ENCODE assay signal across 15 cellular contexts in the genomic region with DNA sequence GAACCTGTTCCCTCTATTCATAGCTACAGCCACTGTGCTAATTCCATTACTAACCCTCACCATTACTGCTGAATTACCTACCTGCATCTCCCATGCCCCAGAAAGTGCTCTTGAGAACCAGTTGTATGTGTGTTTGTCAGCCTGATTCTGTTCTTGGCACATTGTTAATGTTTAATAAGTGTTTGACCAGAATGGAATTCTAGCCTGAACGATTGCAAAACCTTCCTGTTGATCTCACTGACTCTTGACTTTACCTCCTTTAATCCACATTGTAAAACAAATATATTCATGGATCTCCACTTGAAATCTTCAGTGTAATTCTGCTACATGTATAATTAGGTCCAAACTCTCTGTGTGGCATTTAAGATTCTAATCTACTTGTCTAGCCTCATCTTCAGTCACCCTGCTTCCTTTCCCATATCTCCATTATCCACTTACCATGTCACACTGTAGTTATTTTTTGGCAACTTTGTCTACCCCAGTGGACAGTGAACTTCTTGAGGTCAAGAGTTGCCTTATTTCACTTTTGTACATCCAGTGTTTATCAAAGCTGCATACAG. TPM values are rescaled to one million over a fixed set of nuclear protein-coding genes. Genes with fewer than 3 reads are reported as not detected.
A peak's percentile ranks its signal among the peaks of the same experiment; 100 is the strongest.
DNase-seq lines count a peak whose midpoint lies in the region; ATAC-seq, FAIRE-seq and TF ChIP-seq lines count a peak whose summit lies in the region.
"Had no signal": no experiment of that assay in that cellular context is flagged by ENCODE, and none has a peak within 500 bp of the region (broad histone marks: within the 10 kb centered on the region; RNA-seq: fewer than 3 reads in every experiment).

No MANE protein-coding gene starts in this region.

- H3K36me3 ChIP-seq in K562 (ENCODE audit: control insufficient read depth, insufficient read depth, low read length): no peaks in the 10 kb centered on the region
- no peaks in the 10 kb centered on the region for H3K36me3 ChIP-seq in hepatocyte (replicated peaks; ENCODE audit: insufficient read depth, low read depth)

- in situ Hi-C loops in K562 (cut with MboI): no loop called here

- H3K4me3 ChIP-seq in K562 (no peak overlapping the region), hepatocyte (no peak overlapping the region)

- H3K27ac ChIP-seq in K562 (ENCODE audit: extremely low read depth, low read depth, low read length): no peak overlapping the region
- H3K27ac ChIP-seq in hepatocyte: peak overlapping the region; percentile 34

- no peak overlapping the region for H3K9ac ChIP-seq in K562 (ENCODE audit: insufficient read depth in 1 of 2, low read depth in 2 of 2, low read length in 2 of 2)

- no peaks in the 10 kb centered on the region for H3K9me2 ChIP-seq in hepatocyte (replicated peaks; ENCODE audit: insufficient read depth)

- H3K4me1 ChIP-seq in K562 (replicated peaks in 1 of 2; ENCODE audit: control insufficient read depth in 2 of 2, insufficient read depth in 2 of 2, low read length in 2 of 2) (peaks cover 3 to 4% of the 10 kb centered on the region in 2 experiments; a peak in 1 of 5 replicates), hepatocyte (ENCODE audit: insufficient read depth) (peaks cover 3% of the 10 kb centered on the region)

- POLR2A ChIA-PET in K562 (lab: Yijun Ruan, JAX): no interaction called here

- H2AFZ ChIP-seq in K562 (ENCODE audit: low read depth, low read length) (no peak overlapping the region), hepatocyte (no peak overlapping the region)

- CTCF ChIA-PET in K562 (lab: Yijun Ruan, JAX; ENCODE audit: low intra/inter-chr PET ratio): no interaction called here

- no peak overlapping the region for H3K4me2 ChIP-seq in K562 (ENCODE audit: insufficient read depth, low read length)
- peak overlapping the region; percentile 19 for H3K4me2 ChIP-seq in hepatocyte

- 23% methylated on average over 1 of the region's 1 CpG for WGBS in K562 (ENCODE audit: insufficient coverage, low coverage, missing lambda C conversion rate)
- WGBS in hepatocyte (ENCODE audit: low lambda C conversion rate, missing lambda C conversion rate): 25% methylated on average over 1 of the region's 1 CpG

- H3K9me1 ChIP-seq in K562 (ENCODE audit: control insufficient read depth, insufficient read depth, low read length): no peaks in the 10 kb centered on the region

- H3K9me3 ChIP-seq in K562 (replicated peaks; ENCODE audit: control insufficient read depth, insufficient read depth, low read depth, low read length): no peaks in the 10 kb centered on the region
- H3K9me3 ChIP-seq in hepatocyte (ENCODE audit: low read depth): no peaks in the 10 kb centered on the region

- BruUV-seq in K562 (replicated peaks; lab: Mats Ljungman, UMichigan): no TSS peak

- peak; percentile 23 for DNase-seq in NCI-H510A treated with DMSO at 0.1 percent for 48 hours (lab: John Stamatoyannopoulos, UW)
- no peak for DNase-seq in NCI-H510A (lab: John Stamatoyannopoulos, UW)
- no peak for DNase-seq in K562 (ENCODE audit: extremely low read depth in 1 of 4, low spot score in 3 of 4)
- DNase-seq in hepatocyte (ENCODE audit: low spot score): peak; percentile 41
- peak; percentile 98 for DNase-seq in renal cortical epithelial cell (ENCODE audit: low read depth)
- no peak for DNase-seq in HUDEP-2 (lab: John Stamatoyannopoulos, UW; ENCODE audit: unreplicated experiment in 76 of 76)
- no peak for DNase-seq in posterior vena cava (ENCODE audit: low spot score)
- DNase-seq: 8988T; activated CD4-positive, alpha-beta T cell treated with anti-CD3 and anti-CD28 coated beads for 1 hour; activated T-cell treated with anti-CD3 and anti-CD28 coated beads for 4 hours; COR-L47; foreskin melanocyte; NCI-H1092; T-helper 1 cell had no signal

- intact Hi-C loops in K562 (cut with micrococcal nuclease) (no loop called here), posterior vena cava (cut with DNase I) (no loop called here)

- TF ChIP-seq CTCF in K562 (IDR thresholded peaks at IDR 0.05 in 2 of 3, conservative IDR thresholded peaks at IDR 0.05 in 1 of 3; ENCODE audit: insufficient read depth in 2 of 3, low read depth in 1 of 3, low read length in 3 of 3) (no peak), hepatocyte (IDR thresholded peaks at IDR 0.05; ENCODE audit: poor library complexity) (no peak)

- no peak for TF ChIP-seq POLR2A in K562 (conservative IDR thresholded peaks at IDR 0.05)

- no peak for FAIRE-seq in K562 (lab: Jason Lieb, UNC)

- no peak for ATAC-seq in K562
- ATAC-seq in activated CD4-positive, CD25-positive, alpha-beta regulatory T cell treated with anti-CD3 and anti-CD28 coated beads, Interleukin-2, amount 50 U/mL, for 24 hours: no peak

- no peak for TF ChIP-seq EP300 in K562 (IDR thresholded peaks at IDR 0.05; ENCODE audit: low read length)

- H3K79me2 ChIP-seq in K562 (ENCODE audit: control insufficient read depth, insufficient read depth, low read length) (peaks cover 20% of the 10 kb centered on the region), hepatocyte (peaks cover 89% of the 10 kb centered on the region)

- H4K20me1 ChIP-seq in K562 (replicated peaks; ENCODE audit: control insufficient read depth, insufficient read depth, low read length): no peaks in the 10 kb centered on the region
- H4K20me1 ChIP-seq in hepatocyte (ENCODE audit: insufficient read depth, poor library complexity, severe bottlenecking): no peaks in the 10 kb centered on the region

- H3K27me3 ChIP-seq in K562 (ENCODE audit: control insufficient read depth in 2 of 2, insufficient read depth in 2 of 2, low read length in 2 of 2) (no peaks in the 10 kb centered on the region), hepatocyte (no peaks in the 10 kb centered on the region)

- TF ChIP-seq RAD21 in K562 (CRISPR knock-in tag; conservative IDR thresholded peaks at IDR 0.05 in 1 of 2, IDR thresholded peaks at IDR 0.05 in 1 of 2): no peak

TF ChIP-seq in K562, 482 proteins besides CTCF, POLR2A, EP300 and RAD21:
- TF ChIP-seq ZNF699 (CRISPR knock-in tag; IDR thresholded peaks at IDR 0.05; ENCODE audit: insufficient replicate concordance): no peak
- TF ChIP-seq, protein P1, sequence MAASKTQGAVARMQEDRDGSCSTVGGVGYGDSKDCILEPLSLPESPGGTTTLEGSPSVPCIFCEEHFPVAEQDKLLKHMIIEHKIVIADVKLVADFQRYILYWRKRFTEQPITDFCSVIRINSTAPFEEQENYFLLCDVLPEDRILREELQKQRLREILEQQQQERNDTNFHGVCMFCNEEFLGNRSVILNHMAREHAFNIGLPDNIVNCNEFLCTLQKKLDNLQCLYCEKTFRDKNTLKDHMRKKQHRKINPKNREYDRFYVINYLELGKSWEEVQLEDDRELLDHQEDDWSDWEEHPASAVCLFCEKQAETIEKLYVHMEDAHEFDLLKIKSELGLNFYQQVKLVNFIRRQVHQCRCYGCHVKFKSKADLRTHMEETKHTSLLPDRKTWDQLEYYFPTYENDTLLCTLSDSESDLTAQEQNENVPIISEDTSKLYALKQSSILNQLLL (CRISPR knock-in tag; IDR thresholded peaks at IDR 0.05; ENCODE audit: borderline replicate concordance): peak; percentile 85

RNA-seq across cellular contexts. Expression of a gene that starts 4.9 kb away (rescaled TPM):
- 7.6 and 23.6 TPM in 2 replicates for total RNA-seq in K562 (2011; cell fraction: chromatin; rRNA removed; ENCODE audit: low replicate concordance)
- total RNA-seq in K562 (2011; cell fraction: nucleolus; rRNA removed): 11.6 and 14.0 TPM in 2 replicates
- total RNA-seq in K562 (2011; cell fraction: nucleoplasm; rRNA removed): 13.6 and 16.2 TPM in 2 replicates
- total RNA-seq in K562 (2014; rRNA removed) (14.3 and 18.8 TPM in 2 replicates), K562 (2014; rRNA removed; fragmentation: Illumina TruSeq; extraction: Trizol) (33.5 and 42.0 TPM in 2 replicates), K562 (2015; rRNA removed; fragmentation: Illumina TruSeq; extraction: Trizol) (27.6 and 29.5 TPM in 2 replicates), K562 (2021) (18.5 and 20.3 TPM in 2 replicates), hepatocyte (34.6 and 45.8 TPM in 2 replicates), renal cortical epithelial cell (61.9 and 73.5 TPM in 2 replicates), posterior vena cava (10 to 100 TPM; 15.0 to 19.8 TPM)
- polyA plus RNA-seq in K562 (2011; rRNA removed) (25.0 and 28.7 TPM in 2 replicates), K562 (2014; fragmentation: Illumina TruSeq; extraction: Trizol) (29.4 and 29.8 TPM in 2 replicates), K562 (2014; fragmentation: Nextera tagmentation; extraction: Ambion mirVana) (10 to 100 TPM; 27.4 to 27.7 TPM), K562 (2014; rRNA removed) (19.3 and 20.7 TPM in 2 replicates), hepatocyte (10.0 and 13.4 TPM in 2 replicates)
- 3.1 and 9.3 TPM in 2 replicates for polyA plus RNA-seq in K562 (2011; cell fraction: cytosol; rRNA removed)
- 4.4 and 7.7 TPM in 2 replicates for polyA plus RNA-seq in K562 (2011; cell fraction: nucleus; rRNA removed)
- 16.5 and 55.5 TPM in 2 replicates for polyA plus RNA-seq in K562 (2012)
- 31.5 and 38.3 TPM in 2 replicates for polyA minus RNA-seq in K562 (2011; rRNA and poly(A)+ RNA removed)
- 18.6 and 19.1 TPM in 2 replicates for polyA minus RNA-seq in K562 (2011; cell fraction: cytosol; rRNA and poly(A)+ RNA removed)
- 17.2 and 19.0 TPM in 2 replicates for polyA minus RNA-seq in K562 (2011; cell fraction: nucleus; rRNA and poly(A)+ RNA removed)

RNA-seq across cellular contexts. Expression of a gene that starts 5.2 kb away (rescaled TPM):
- 15.9 and 23.4 TPM in 2 replicates for total RNA-seq in K562 (2011; cell fraction: chromatin; rRNA removed; ENCODE audit: low replicate concordance)
- total RNA-seq in K562 (2011; cell fraction: nucleolus; rRNA removed): 3.8 and 8.0 TPM in 2 replicates
- total RNA-seq in K562 (2011; cell fraction: nucleoplasm; rRNA removed): 10.6 and 11.6 TPM in 2 replicates
- 1.5 and 2.0 TPM in 2 replicates for total RNA-seq in K562 (2014; rRNA removed)
- total RNA-seq in K562 (2014; rRNA removed; fragmentation: Illumina TruSeq; extraction: Trizol): 2.1 and 2.3 TPM in 2 replicates
- total RNA-seq in K562 (2015; rRNA removed; fragmentation: Illumina TruSeq; extraction: Trizol): 1.7 and 2.1 TPM in 2 replicates
- 3.8 and 4.9 TPM in 2 replicates for total RNA-seq in K562 (2021)
- polyA plus RNA-seq in K562 (2011; rRNA removed): 3.7 and 5.7 TPM in 2 replicates
- 1.2 and 1.7 TPM in 2 replicates for polyA plus RNA-seq in K562 (2011; cell fraction: cytosol; rRNA removed)
- 18.4 and 29.9 TPM in 2 replicates for polyA plus RNA-seq in K562 (2011; cell fraction: nucleus; rRNA removed)
- polyA plus RNA-seq in K562 (2012): 1.9 and 2.4 TPM in 2 replicates
- polyA plus RNA-seq in K562 (2014; fragmentation: Illumina TruSeq; extraction: Trizol): 1.8 and 2.9 TPM in 2 replicates
- polyA plus RNA-seq in K562 (2014; fragmentation: Nextera tagmentation; extraction: Ambion mirVana): under 1 TPM; 0.42 to 0.45 TPM
- polyA plus RNA-seq in K562 (2014; rRNA removed): 3.3 and 3.8 TPM in 2 replicates
- polyA minus RNA-seq in K562 (2011; rRNA and poly(A)+ RNA removed): 4.3 and 6.8 TPM in 2 replicates
- polyA minus RNA-seq in K562 (2011; cell fraction: cytosol; rRNA and poly(A)+ RNA removed): 1.1 and 1.2 TPM in 2 replicates
- 10.6 and 13.5 TPM in 2 replicates for polyA minus RNA-seq in K562 (2011; cell fraction: nucleus; rRNA and poly(A)+ RNA removed)
- total RNA-seq in hepatocyte: 22.8 and 22.9 TPM in 2 replicates
- 4.4 and 6.0 TPM in 2 replicates for polyA plus RNA-seq in hepatocyte
- 24.5 and 50.4 TPM in 2 replicates for total RNA-seq in renal cortical epithelial cell
- total RNA-seq in posterior vena cava: 10 to 100 TPM; 26.1 TPM

Comparison
In these comparisons a context has a peak if more than half of its experiments do, and no peak if none do; other contexts are left out.
1. DNase-seq: peak in NCI-H510A treated with DMSO at 0.1 percent for 48 hours (single experiment), hepatocyte (single experiment) and renal cortical epithelial cell (single experiment); none in NCI-H510A (single experiment), K562 (0 of 4), HUDEP-2 (0 of 76) and posterior vena cava (single experiment).